ENCODE assay signal across 19 cellular contexts in genomic region chr7:37318541-37318940, GRCh38.
DNase-seq lines count a peak whose midpoint lies in the region; ATAC-seq, FAIRE-seq and TF ChIP-seq lines count a peak whose summit lies in the region.
"Had no signal": no experiment of that assay in that cellular context is flagged by ENCODE, and none has a peak within 500 bp of the region (broad histone marks: within the 10 kb centered on the region; RNA-seq: fewer than 3 reads in every experiment).

No MANE protein-coding gene starts in this region.

- TF ChIP-seq CTCF in GM10266 (IDR thresholded peaks at IDR 0.05; ENCODE audit: control insufficient read depth, insufficient read depth, low read depth, missing control alignments) = no peak
- TF ChIP-seq CTCF in lower lobe of right lung (IDR thresholded peaks at IDR 0.05) = no peak

- H3K27me3 Mint-ChIP-seq in activated CD8-positive, alpha-beta T cell treated with anti-CD3 and anti-CD28 coated beads, Interleukin-2, amount 10 ng/mL, durations not matched to agents 7 days and 5 days (ENCODE audit: low read depth) = no peaks in the 10 kb centered on the region
- H3K27me3 Mint-ChIP-seq in naive thymus-derived CD8-positive, alpha-beta T cell = no peaks in the 10 kb centered on the region

- H3K4me3 ChIP-seq in lower lobe of right lung = no peak overlapping the region
- H3K4me3 ChIP-seq: adrenal gland, HAP-1, transverse colon had no signal

- peaks cover 21% of the 10 kb centered on the region for H3K4me1 Mint-ChIP-seq in activated CD8-positive, alpha-beta T cell treated with anti-CD3 and anti-CD28 coated beads, Interleukin-2, amount 10 ng/mL, durations not matched to agents 7 days and 5 days (ENCODE audit: low read depth)
- peaks cover 12 to 29% (median 27%) of the 10 kb centered on the region in 4 donors for H3K4me1 Mint-ChIP-seq in naive thymus-derived CD8-positive, alpha-beta T cell

- intact Hi-C loops in lower lobe of right lung (cut with DNase I) = no loop called here

- H3K4me3 Mint-ChIP-seq in activated CD8-positive, alpha-beta T cell treated with anti-CD3 and anti-CD28 coated beads, Interleukin-2, amount 10 ng/mL, durations not matched to agents 7 days and 5 days = no peak overlapping the region
- H3K4me3 Mint-ChIP-seq in naive thymus-derived CD8-positive, alpha-beta T cell = no peak overlapping the region
- H3K4me3 Mint-ChIP-seq: nephron progenitor cell had no signal

- H3K27ac Mint-ChIP-seq in activated CD8-positive, alpha-beta T cell treated with anti-CD3 and anti-CD28 coated beads, Interleukin-2, amount 10 ng/mL, durations not matched to agents 7 days and 5 days = no peak overlapping the region
- H3K27ac Mint-ChIP-seq in naive thymus-derived CD8-positive, alpha-beta T cell = no peak overlapping the region
- H3K27ac Mint-ChIP-seq: activated T-helper 2 cell treated with anti-CD3 and anti-CD28 coated beads, Interferon-gamma antibody, Interleukin-2, Interleukin-4, amounts not matched to agents 10 μg/mL and 5 μg/mL and 100 μg/mL, durations not matched to agents 14 hours and 24 hours and 36 hours; nephron progenitor cell had no signal

- no peak for TF ChIP-seq POLR2A in GM12892 (IDR thresholded peaks at IDR 0.05; ENCODE audit: low read depth, low read length)

- no peak overlapping the region for H3K27ac ChIP-seq in lower lobe of right lung
- H3K27ac ChIP-seq: adrenal gland, transverse colon had no signal

- peak; percentile 66 for ATAC-seq in activated CD8-positive, alpha-beta T cell treated with anti-CD3 and anti-CD28 coated beads, Interleukin-2, amount 10 ng/mL, durations not matched to agents 7 days and 5 days
- ATAC-seq in naive thymus-derived CD8-positive, alpha-beta T cell = peak; percentile 84 to 90
- ATAC-seq in HG02763 (IDR thresholded peaks at IDR 0.05; ENCODE audit: unreplicated experiment) (no peak), lower lobe of right lung (no peak)
- ATAC-seq: Right ventricle myocardium inferior had no signal

- POLR2A ChIA-PET in activated CD8-positive, alpha-beta T cell treated with anti-CD3 and anti-CD28 coated beads, Interleukin-2, amount 10 ng/mL, durations not matched to agents 7 days and 5 days (lab: Charles Lee) = no interaction called here
- POLR2A ChIA-PET in naive thymus-derived CD8-positive, alpha-beta T cell (lab: Charles Lee) = interaction anchor here (1.6 kb wide), 1 partner anchor 35 kb away, joined by 4 read pairs; no protein-coding TSS in a partner anchor

- H3K27me3 ChIP-seq in lower lobe of right lung (ENCODE audit: low read depth) = no peaks in the 10 kb centered on the region
- H3K27me3 ChIP-seq: adrenal gland, transverse colon had no signal

- no peaks in the 10 kb centered on the region for H3K36me3 ChIP-seq in lower lobe of right lung
- H3K36me3 ChIP-seq: adrenal gland, HAP-1, transverse colon had no signal

- no peaks in the 10 kb centered on the region for H3K9me3 Mint-ChIP-seq in activated CD8-positive, alpha-beta T cell treated with anti-CD3 and anti-CD28 coated beads, Interleukin-2, amount 10 ng/mL, durations not matched to agents 7 days and 5 days (ENCODE audit: insufficient read depth)
- H3K9me3 Mint-ChIP-seq in naive thymus-derived CD8-positive, alpha-beta T cell = no peaks in the 10 kb centered on the region
- H3K9me3 Mint-ChIP-seq: activated T-helper 2 cell treated with anti-CD3 and anti-CD28 coated beads, Interferon-gamma antibody, Interleukin-2, Interleukin-4, amounts not matched to agents 10 μg/mL and 5 μg/mL and 100 μg/mL, durations not matched to agents 14 hours and 24 hours and 36 hours; nephron progenitor cell had no signal

- no peak for FAIRE-seq in GM12892 (lab: Jason Lieb, UNC)

- H3K4me1 ChIP-seq in lower lobe of right lung = peaks cover 10% of the 10 kb centered on the region
- H3K4me1 ChIP-seq: HAP-1 had no signal

- no peaks in the 10 kb centered on the region for H3K9me3 ChIP-seq in lower lobe of right lung
- H3K9me3 ChIP-seq: adrenal gland, HAP-1, transverse colon had no signal

- peaks cover 38% of the 10 kb centered on the region for H3K36me3 Mint-ChIP-seq in activated CD8-positive, alpha-beta T cell treated with anti-CD3 and anti-CD28 coated beads, Interleukin-2, amount 10 ng/mL, durations not matched to agents 7 days and 5 days (ENCODE audit: low read depth)
- H3K36me3 Mint-ChIP-seq in naive thymus-derived CD8-positive, alpha-beta T cell = peaks cover 0 to 20% (median 19%) of the 10 kb centered on the region in 3 donors

- CTCF ChIA-PET in activated CD8-positive, alpha-beta T cell treated with anti-CD3 and anti-CD28 coated beads, Interleukin-2, amount 10 ng/mL, durations not matched to agents 7 days and 5 days (lab: Charles Lee) = interaction anchor here (0.7 to 2.1 kb wide), 4 partner anchors 15 to 53 kb away, joined by 3 to 6 read pairs (median 3); no protein-coding TSS in a partner anchor

- DNase-seq in GM10266 (ENCODE audit: extremely low spot score) (peak; percentile 32), Kasumi-1 (lab: John Stamatoyannopoulos, UW) (peak; percentile 64 to 77), lower lobe of right lung (no peak), GM12892 (ENCODE audit: insufficient read length) (no peak)
- DNase-seq in activated CD8-positive, alpha-beta T cell treated with anti-CD3 and anti-CD28 coated beads, Interleukin-2, amount 10 ng/mL, durations not matched to agents 7 days and 5 days = no peak
- DNase-seq in naive thymus-derived CD8-positive, alpha-beta T cell = peak in 7 of 10 donors; percentile 8 to 63 (median 36)
- DNase-seq: adrenal gland; EL; foreskin melanocyte; NCI-H2081 treated with DMSO at 0.1 percent for 48 hours; NCI-H510A; nephron progenitor cell; NK-92 treated with Interleukin-12 subunit alpha and Interleukin-12 subunit beta, amount 100 ng/mL, for 24 hours; stimulated activated naive CD4-positive, alpha-beta T cell treated with Interleukin-2 at 50 U/mL for 16 hours; transverse colon had no signal

Comparison
In these comparisons a context has a peak if more than half of its experiments do, and no peak if none do; other contexts are left out.
1. DNase-seq: peak in GM10266 (single experiment), Kasumi-1 (2 of 2) and naive thymus-derived CD8-positive, alpha-beta T cell (7 of 10); none in activated CD8-positive, alpha-beta T cell treated with anti-CD3 and anti-CD28 coated beads, Interleukin-2, amount 10 ng/mL, durations not matched to agents 7 days and 5 days (single experiment), lower lobe of right lung (single experiment) and GM12892 (single experiment).
2. ATAC-seq: peak in activated CD8-positive, alpha-beta T cell treated with anti-CD3 and anti-CD28 coated beads, Interleukin-2, amount 10 ng/mL, durations not matched to agents 7 days and 5 days (single experiment) and naive thymus-derived CD8-positive, alpha-beta T cell (2 of 2); none in HG02763 (single experiment) and lower lobe of right lung (0 of 2).